In the genomic region with DNA sequence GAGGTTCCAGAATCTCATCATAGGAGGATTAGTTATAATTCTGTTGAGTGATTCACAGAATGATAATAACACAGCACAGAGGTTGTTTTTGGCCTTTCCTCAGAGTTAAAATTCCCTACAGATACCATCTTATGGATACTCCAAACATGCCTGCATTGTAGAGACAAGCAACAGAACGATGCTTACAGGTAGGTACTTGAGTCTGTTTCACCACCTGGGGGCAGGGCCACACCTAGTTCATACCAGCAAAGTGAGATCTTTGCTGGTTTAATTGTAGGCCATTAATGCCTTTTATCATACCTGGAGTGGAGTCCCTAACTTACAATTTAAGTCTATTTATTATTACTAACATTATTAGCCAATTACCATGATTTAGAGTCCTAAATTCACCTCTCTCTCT, we compare ENCODE assay signal across 27 cellular contexts.
A peak's percentile ranks its signal among the peaks of the same experiment; 100 is the strongest.
DNase-seq lines count a peak whose midpoint lies in the region; FAIRE-seq and TF ChIP-seq lines count a peak whose summit lies in the region.
"Had no signal": no experiment of that assay in that cellular context is flagged by ENCODE, and none has a peak within 500 bp of the region (broad histone marks: within the 10 kb centered on the region; RNA-seq: fewer than 3 reads in every experiment).

No MANE protein-coding gene starts in this region.

- no peaks in the 10 kb centered on the region for H3K23me2 ChIP-seq in H9 (ENCODE audit: insufficient read length, low read depth, low read length, poor library complexity, severe bottlenecking)

- H3K27ac Mint-ChIP-seq in H9, result no peak overlapping the region
- H3K27ac Mint-ChIP-seq: activated B cell treated with CpG ODN at 0.5 μM for 24 hours; activated CD4-positive, alpha-beta memory T cell treated with anti-CD3 and anti-CD28 coated beads for 36 hours; activated naive CD8-positive, alpha-beta T cell treated with anti-CD3 and anti-CD28 coated beads, Interleukin-2, amount 50 U/mL, for 24 hours; B cell; naive B cell had no signal

- H3K4me3 Mint-ChIP-seq in H9, result no peak overlapping the region
- H3K4me3 Mint-ChIP-seq: activated B cell treated with CpG ODN at 0.5 μM for 24 hours; activated CD4-positive, alpha-beta memory T cell treated with anti-CD3 and anti-CD28 coated beads for 36 hours; activated naive CD8-positive, alpha-beta T cell treated with anti-CD3 and anti-CD28 coated beads, Interleukin-2, amount 50 U/mL, for 24 hours; B cell; naive B cell had no signal

- no peak overlapping the region for H3K56ac ChIP-seq in H9 (ENCODE audit: insufficient read length, low read depth, low read length)

- DNase-seq in NCI-H1417 (lab: John Stamatoyannopoulos, UW) (peak in 2 of 3 experiments; percentile 39 to 67), NCI-H1417 treated with DMSO at 0.1 percent for 48 hours (lab: John Stamatoyannopoulos, UW) (no peak), H9 (no peak), RWPE1 (ENCODE audit: low spot score) (peak; percentile 20), iPS-NIHi7 (ENCODE audit: extremely low spot score) (peak; percentile 33), GM13976 (ENCODE audit: low spot score) (no peak), ACHN (no peak), HTR-8/SVneo (ENCODE audit: insufficient read length, low spot score) (no peak)
- DNase-seq: activated B cell treated with CpG ODN at 0.5 μM for 24 hours; activated CD4-positive, alpha-beta memory T cell treated with anti-CD3 and anti-CD28 coated beads for 36 hours; activated effector memory CD4-positive, alpha-beta T cell treated with anti-CD3 and anti-CD28 coated beads, Interleukin-2, amount 50 U/mL, for 16 hours; activated naive CD8-positive, alpha-beta T cell treated with anti-CD3 and anti-CD28 coated beads, Interleukin-2, amount 50 U/mL, for 24 hours; activated T-cell treated with anti-CD3 and anti-CD28 coated beads for 4 hours; cerebellar nuclear complex; EL; MG63; naive B cell; NCI-H1436; NCI-H2171; NCI-H524 treated with DMSO at 0.1 percent for 48 hours; nucleus accumbens; OCI-M1; Right ventricle myocardium superior; transverse colon had no signal

- no peaks in the 10 kb centered on the region for H3K27me3 ChIP-seq in H9 (ENCODE audit: insufficient read depth, low read length)
- H3K27me3 ChIP-seq: MG63, transverse colon had no signal

- H3K18ac ChIP-seq in H9 (ENCODE audit: insufficient read length, low read depth, low read length), result no peak overlapping the region

- in situ Hi-C loops in GM13976 (cut with MboI; ENCODE audit: low sequenced_read_pairs, unreplicated experiment) (no loop called here), ACHN (cut with HindIII; ENCODE audit: low pct_ligation_motif_present, low pct_unique_long_range_greater_than_20kb, low sequenced_read_pairs) (no loop called here)

- no peak overlapping the region for H2BK20ac ChIP-seq in H9 (ENCODE audit: low read depth, low read length, poor library complexity, severe bottlenecking)

- H3K4me2 ChIP-seq in H9 (ENCODE audit: insufficient read depth, insufficient read length, low read length), result no peak overlapping the region

- POLR2A ChIA-PET in RWPE1 (lab: Yijun Ruan, JAX; ENCODE audit: low non-redundant PET), result no interaction called here

- H2AFZ ChIP-seq in H9 (ENCODE audit: low read length), result no peak overlapping the region

- no peak overlapping the region for H4K5ac ChIP-seq in H9 (ENCODE audit: insufficient read length, low read depth, low read length)

- H3K9me3 ChIP-seq in H9 (ENCODE audit: control insufficient read depth, low read depth, low read length), result no peaks in the 10 kb centered on the region
- H3K9me3 ChIP-seq: MG63, transverse colon had no signal

- H3K9me3 Mint-ChIP-seq in H9, result no peaks in the 10 kb centered on the region
- H3K9me3 Mint-ChIP-seq: activated B cell treated with CpG ODN at 0.5 μM for 24 hours; activated CD4-positive, alpha-beta memory T cell treated with anti-CD3 and anti-CD28 coated beads for 36 hours; activated naive CD8-positive, alpha-beta T cell treated with anti-CD3 and anti-CD28 coated beads, Interleukin-2, amount 50 U/mL, for 24 hours; naive B cell had no signal

- CTCF ChIA-PET in RWPE1 (lab: Yijun Ruan, JAX), result no interaction called here

- no peak overlapping the region for H3T11ph ChIP-seq in H9 (ENCODE audit: low read length)

- H2BK120ac ChIP-seq in H9 (ENCODE audit: low read depth, low read length, poor library complexity, severe bottlenecking), result no peak overlapping the region

- no peaks in the 10 kb centered on the region for H3K36me3 Mint-ChIP-seq in H9 (ENCODE audit: insufficient read depth in 1 of 3, low read depth in 3 of 3)
- H3K36me3 Mint-ChIP-seq: activated CD4-positive, alpha-beta memory T cell treated with anti-CD3 and anti-CD28 coated beads for 36 hours; naive B cell had no signal

- H3K4me1 Mint-ChIP-seq in H9, result no peaks in the 10 kb centered on the region
- H3K4me1 Mint-ChIP-seq: activated B cell treated with CpG ODN at 0.5 μM for 24 hours; activated naive CD8-positive, alpha-beta T cell treated with anti-CD3 and anti-CD28 coated beads, Interleukin-2, amount 50 U/mL, for 24 hours; B cell had no signal

- no peak overlapping the region for H2BK5ac ChIP-seq in H9 (ENCODE audit: insufficient read length, low read length)

- no peaks in the 10 kb centered on the region for H4K20me1 ChIP-seq in H9 (ENCODE audit: control insufficient read depth, insufficient read depth, insufficient read length)

- TF ChIP-seq CTCF in H9 (conservative IDR thresholded peaks at IDR 0.05) (peak; percentile 53), RWPE1 (conservative IDR thresholded peaks at IDR 0.05; ENCODE audit: low read depth) (no peak), GM13976 (IDR thresholded peaks at IDR 0.05; ENCODE audit: borderline replicate concordance, control extremely low read depth, extremely low read depth, insufficient read depth, missing control alignments) (no peak)

- H3K79me1 ChIP-seq in H9 (ENCODE audit: insufficient read depth, low read depth, low read length, poor library complexity, severe bottlenecking), result no peaks in the 10 kb centered on the region

- FAIRE-seq in HTR-8/SVneo (lab: Jason Lieb, UNC), result no peak
- FAIRE-seq: A204.1, GM19239 had no signal

- WGBS in H9 (ENCODE audit: extremely low coverage, insufficient read length, low lambda C conversion rate), result no CpG with 5 or more reads among the region's 1 CpG

- H3K9ac ChIP-seq in H9 (ENCODE audit: extremely low read depth, insufficient read length, low read length), result no peak overlapping the region

- H3K27me3 Mint-ChIP-seq in H9 (ENCODE audit: low read depth), result no peaks in the 10 kb centered on the region; the same call in 1 of the 2 replicates
- H3K27me3 Mint-ChIP-seq: activated B cell treated with CpG ODN at 0.5 μM for 24 hours; activated CD4-positive, alpha-beta memory T cell treated with anti-CD3 and anti-CD28 coated beads for 36 hours; activated naive CD8-positive, alpha-beta T cell treated with anti-CD3 and anti-CD28 coated beads, Interleukin-2, amount 50 U/mL, for 24 hours; B cell had no signal

- no peak overlapping the region for H3K14ac ChIP-seq in H9 (ENCODE audit: insufficient read depth, low read length)

- no peaks in the 10 kb centered on the region for H3K4me1 ChIP-seq in H9 (ENCODE audit: insufficient read depth, low read length)
- H3K4me1 ChIP-seq: transverse colon had no signal

- H3K79me2 ChIP-seq in H9 (ENCODE audit: insufficient read depth, low read length), result no peaks in the 10 kb centered on the region

- H4K8ac ChIP-seq in H9 (replicated peaks; ENCODE audit: insufficient read length, low read depth, low read length), result no peak overlapping the region

- H3K27ac ChIP-seq in H9 (ENCODE audit: insufficient read length, low read depth, low read length) (no peak overlapping the region), RWPE1 (no peak overlapping the region)
- H3K27ac ChIP-seq: transverse colon had no signal

- H2BK15ac ChIP-seq in H9 (ENCODE audit: low read depth, low read length), result no peak overlapping the region

- H3K23ac ChIP-seq in H9 (ENCODE audit: insufficient read length, low read depth, low read length), result no peak overlapping the region

- no peak overlapping the region for H2BK12ac ChIP-seq in H9 (ENCODE audit: insufficient read length, low read depth, low read length)

- H4K91ac ChIP-seq in H9 (ENCODE audit: insufficient read length, low read depth, low read length), result no peak overlapping the region

- no peak overlapping the region for H2AK5ac ChIP-seq in H9 (ENCODE audit: insufficient read length, low read length)

- H3K4ac ChIP-seq in H9 (ENCODE audit: low read depth, low read length), result no peak overlapping the region

Comparison
In these comparisons a context has a peak if more than half of its experiments do, and no peak if none do; other contexts are left out.
1. DNase-seq: peak in NCI-H1417 (2 of 3), RWPE1 (single experiment) and iPS-NIHi7 (single experiment); none in NCI-H1417 treated with DMSO at 0.1 percent for 48 hours (single experiment), H9 (single experiment), GM13976 (single experiment), ACHN (single experiment) and HTR-8/SVneo (single experiment).